ENCODE assay signal across 15 cellular contexts in genomic region chr13:111877906-111878305, GRCh38.
DNase-seq lines count a peak whose midpoint lies in the region; ATAC-seq and TF ChIP-seq lines count a peak whose summit lies in the region.
"Had no signal": no experiment of that assay in that cellular context is flagged by ENCODE, and none has a peak within 500 bp of the region (broad histone marks: within the 10 kb centered on the region; RNA-seq: fewer than 3 reads in every experiment).

No MANE protein-coding gene starts in this region.

- peaks cover 8% of the 10 kb centered on the region for H3K27me3 Mint-ChIP-seq in chondrocyte (ENCODE audit: low read depth)
- H3K27me3 Mint-ChIP-seq in activated naive CD4-positive, alpha-beta T cell treated with anti-CD3 and anti-CD28 coated beads, Interleukin-2, amount 10 ng/mL, durations not matched to agents 7 days and 5 days: peaks cover 3% of the 10 kb centered on the region
- H3K27me3 Mint-ChIP-seq: B cell had no signal

- peaks cover 6% of the 10 kb centered on the region for H3K9me3 Mint-ChIP-seq in chondrocyte (ENCODE audit: low read depth)
- peaks cover 18% of the 10 kb centered on the region for H3K9me3 Mint-ChIP-seq in activated naive CD4-positive, alpha-beta T cell treated with anti-CD3 and anti-CD28 coated beads, Interleukin-2, amount 10 ng/mL, durations not matched to agents 7 days and 5 days
- H3K9me3 Mint-ChIP-seq: CD8-positive, alpha-beta T cell had no signal

- TF ChIP-seq CTCF in chondrocyte (IDR thresholded peaks at IDR 0.05) (no peak), colonic mucosa (IDR thresholded peaks at IDR 0.05) (no peak)

- H3K4me3 ChIP-seq in colonic mucosa: no peak overlapping the region
- H3K4me3 ChIP-seq: BLaER1 treated with 17β-estradiol and CSF1 and Interleukin-3, amounts not matched to agents 10 nM and 100 nM; HAP-1 had no signal

- H3K27ac Mint-ChIP-seq in chondrocyte (ENCODE audit: unreplicated experiment): no peak overlapping the region
- H3K27ac Mint-ChIP-seq in activated naive CD4-positive, alpha-beta T cell treated with anti-CD3 and anti-CD28 coated beads, Interleukin-2, amount 10 ng/mL, durations not matched to agents 7 days and 5 days: no peak overlapping the region
- H3K27ac Mint-ChIP-seq: B cell; CD8-positive, alpha-beta T cell had no signal

- CTCF ChIA-PET in activated naive CD4-positive, alpha-beta T cell treated with anti-CD3 and anti-CD28 coated beads, Interleukin-2, amount 10 ng/mL, durations not matched to agents 7 days and 5 days (lab: Charles Lee): no interaction called here

- DNase-seq in cardiac septum (ENCODE audit: low spot score) (peak; percentile 54), left ventricle myocardium superior (no peak), chondrocyte (ENCODE audit: low spot score) (peak; percentile 20), islet precursor cell (peak; percentile 14), NCI-H226 (no peak), colonic mucosa (no peak)
- DNase-seq in activated naive CD4-positive, alpha-beta T cell treated with anti-CD3 and anti-CD28 coated beads, Interleukin-2, amount 10 ng/mL, durations not matched to agents 7 days and 5 days: no peak
- DNase-seq: Calu3, DMS79 treated with DMSO at 0.1 percent for 48 hours, GF-D8 had no signal

- no peak overlapping the region for H3K4me3 Mint-ChIP-seq in chondrocyte (ENCODE audit: unreplicated experiment)
- no peak overlapping the region for H3K4me3 Mint-ChIP-seq in activated naive CD4-positive, alpha-beta T cell treated with anti-CD3 and anti-CD28 coated beads, Interleukin-2, amount 10 ng/mL, durations not matched to agents 7 days and 5 days
- H3K4me3 Mint-ChIP-seq: B cell; CD8-positive, alpha-beta T cell had no signal

- H3K27me3 ChIP-seq in colonic mucosa: no peaks in the 10 kb centered on the region
- H3K27me3 ChIP-seq: BLaER1 treated with 17β-estradiol and CSF1 and Interleukin-3, amounts not matched to agents 10 nM and 100 nM had no signal

- H3K4me1 ChIP-seq in colonic mucosa: no peaks in the 10 kb centered on the region
- H3K4me1 ChIP-seq: BLaER1 treated with 17β-estradiol and CSF1 and Interleukin-3, amounts not matched to agents 10 nM and 100 nM; HAP-1 had no signal

- H3K36me3 Mint-ChIP-seq in chondrocyte (ENCODE audit: low read depth): no peaks in the 10 kb centered on the region
- no peaks in the 10 kb centered on the region for H3K36me3 Mint-ChIP-seq in activated naive CD4-positive, alpha-beta T cell treated with anti-CD3 and anti-CD28 coated beads, Interleukin-2, amount 10 ng/mL, durations not matched to agents 7 days and 5 days
- H3K36me3 Mint-ChIP-seq: CD8-positive, alpha-beta T cell had no signal

- no peaks in the 10 kb centered on the region for H3K9me3 ChIP-seq in colonic mucosa
- H3K9me3 ChIP-seq: HAP-1 had no signal

- no peak for ATAC-seq in left ventricle myocardium superior
- ATAC-seq: CD8-positive, alpha-beta T cell; HepG2 had no signal

- intact Hi-C loops in cardiac septum (cut with DNase I) (no loop called here), left ventricle myocardium superior (cut with micrococcal nuclease) (no loop called here), colonic mucosa (cut with DNase I) (no loop called here)

- H3K36me3 ChIP-seq in colonic mucosa: no peaks in the 10 kb centered on the region
- H3K36me3 ChIP-seq: BLaER1 treated with 17β-estradiol and CSF1 and Interleukin-3, amounts not matched to agents 10 nM and 100 nM; HAP-1 had no signal

- H3K9ac ChIP-seq in colonic mucosa (ENCODE audit: low read depth in 2 of 2, low read length in 2 of 2): no peak overlapping the region
- H3K9ac ChIP-seq: BLaER1 treated with 17β-estradiol and CSF1 and Interleukin-3, amounts not matched to agents 10 nM and 100 nM had no signal

- H3K27ac ChIP-seq in colonic mucosa: no peak overlapping the region
- H3K27ac ChIP-seq: BLaER1 treated with 17β-estradiol and CSF1 and Interleukin-3, amounts not matched to agents 10 nM and 100 nM had no signal

- no peaks in the 10 kb centered on the region for H3K4me1 Mint-ChIP-seq in chondrocyte (ENCODE audit: low read depth)
- H3K4me1 Mint-ChIP-seq in activated naive CD4-positive, alpha-beta T cell treated with anti-CD3 and anti-CD28 coated beads, Interleukin-2, amount 10 ng/mL, durations not matched to agents 7 days and 5 days: no peaks in the 10 kb centered on the region
- H3K4me1 Mint-ChIP-seq: B cell had no signal

Comparison
In these comparisons a context has a peak if more than half of its experiments do, and no peak if none do; other contexts are left out.
1. DNase-seq: peak in cardiac septum (single experiment), chondrocyte (single experiment) and islet precursor cell (single experiment); none in left ventricle myocardium superior (single experiment), NCI-H226 (single experiment), activated naive CD4-positive, alpha-beta T cell treated with anti-CD3 and anti-CD28 coated beads, Interleukin-2, amount 10 ng/mL, durations not matched to agents 7 days and 5 days (single experiment) and colonic mucosa (single experiment).